17 cellular contexts compared by ENCODE assay signal in the genomic region with DNA sequence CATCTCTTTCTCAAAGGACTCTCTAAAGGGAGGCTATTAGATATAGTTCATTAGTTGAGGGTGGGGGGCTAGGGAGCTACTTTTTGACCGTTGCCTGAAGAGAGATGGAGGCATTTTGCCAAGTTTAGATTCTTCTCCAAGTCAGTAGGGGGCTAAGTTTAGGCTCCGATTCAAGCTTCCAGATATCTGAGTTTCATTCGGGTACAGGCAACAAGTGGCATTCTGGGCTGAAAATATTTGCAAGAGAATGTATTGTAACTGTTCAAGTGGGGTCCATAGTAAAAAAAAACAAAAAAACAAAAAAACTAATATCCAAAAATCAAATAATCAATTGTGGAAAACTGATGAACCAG. TPM values are rescaled to one million over a fixed set of nuclear protein-coding genes. Genes with fewer than 3 reads are reported as not detected.
DNase-seq lines count a peak whose midpoint lies in the region; ATAC-seq and TF ChIP-seq lines count a peak whose summit lies in the region.
"Had no signal": no experiment of that assay in that cellular context is flagged by ENCODE, and none has a peak within 500 bp of the region (broad histone marks: within the 10 kb centered on the region; RNA-seq: fewer than 3 reads in every experiment).

No MANE protein-coding gene starts in this region.

- no peaks in the 10 kb centered on the region for H3K27me3 ChIP-seq in CD8-positive, alpha-beta memory T cell (ENCODE audit: insufficient read depth, low read length, poor library complexity, severe bottlenecking)
- H3K27me3 ChIP-seq in IMR-90 (ENCODE audit: control insufficient read depth, insufficient read depth, low read length) (no peaks in the 10 kb centered on the region), Karpas-422 (ENCODE audit: low read length) (no peaks in the 10 kb centered on the region), gastrocnemius medialis (no peaks in the 10 kb centered on the region)
- H3K27me3 ChIP-seq: ovary had no signal

- intact Hi-C loops in IMR-90 (cut with micrococcal nuclease): no loop called here
- intact Hi-C loops in gastrocnemius medialis (cut with DNase I; ENCODE audit: low total_unique reads): no loop called here

- H3K9me1 ChIP-seq in IMR-90 (ENCODE audit: insufficient read depth, low read length): no peaks in the 10 kb centered on the region; the same call in 1 of the 2 replicates

- H2AFZ ChIP-seq in IMR-90 (replicated peaks; ENCODE audit: low read length, poor library complexity): no peak overlapping the region
- H2AFZ ChIP-seq in Karpas-422 (ENCODE audit: low read length): no peak overlapping the region

- no peak overlapping the region for H3K56ac ChIP-seq in IMR-90 (ENCODE audit: extremely low read depth, insufficient read depth, low read length)

- H3K4ac ChIP-seq in IMR-90 (ENCODE audit: low read depth, low read length): no peak overlapping the region

- 0 out of 2 replicates have a peak overlapping the region, but pooled peaks have one; percentile 48 for H2BK20ac ChIP-seq in IMR-90 (ENCODE audit: low read depth, low read length)

- H3K18ac ChIP-seq in IMR-90 (ENCODE audit: low read depth, low read length): no peak overlapping the region

- no TSS peak for BruUV-seq in IMR-90 (replicated peaks; lab: Mats Ljungman, UMichigan)

- POLR2A ChIA-PET in CD8-positive, alpha-beta memory T cell (lab: Charles Lee): no interaction called here
- POLR2A ChIA-PET in IMR-90 (lab: Charles Lee; ENCODE audit: unreplicated experiment): no interaction called here

- no peaks in the 10 kb centered on the region for H3K9me3 ChIP-seq in CD8-positive, alpha-beta memory T cell (ENCODE audit: low read length)
- H3K9me3 ChIP-seq in IMR-90 (ENCODE audit: control insufficient read depth, insufficient read depth, low read length) (no peaks in the 10 kb centered on the region), Karpas-422 (ENCODE audit: low read length) (no peaks in the 10 kb centered on the region), gastrocnemius medialis (no peaks in the 10 kb centered on the region)
- H3K9me3 ChIP-seq: mucosa of descending colon, ovary, spleen had no signal

- no peaks in the 10 kb centered on the region for H3K9me2 ChIP-seq in Karpas-422 (replicated peaks; ENCODE audit: insufficient read depth, low read length)

- peak overlapping the region; percentile 51; the same call in 1 of the 2 replicates for H4K91ac ChIP-seq in IMR-90 (ENCODE audit: insufficient read depth, low read depth, low read length)

- H2BK120ac ChIP-seq in IMR-90 (ENCODE audit: low read depth, low read length): no peak overlapping the region

- peak overlapping the region in 1 of 7 donors; percentile 27 for H3K4me3 Mint-ChIP-seq in CD8-positive, alpha-beta memory T cell
- H3K4me3 Mint-ChIP-seq in mesothelial cell of epicardium: peak overlapping the region; percentile 61
- H3K4me3 Mint-ChIP-seq in stimulated activated effector memory CD8-positive, alpha-beta T cell treated with anti-CD3 and anti-CD28 coated beads, Interleukin-12 subunit alpha, Interleukin-12 subunit beta, amount 100 ng/mL, for 72 hours: no peak overlapping the region
- H3K4me3 Mint-ChIP-seq: activated CD4-positive, alpha-beta T cell treated with anti-CD3 and anti-CD28 coated beads, Interleukin-2, amount 10 ng/mL, durations not matched to agents 7 days and 5 days; activated naive CD8-positive, alpha-beta T cell treated with anti-CD3 and anti-CD28 coated beads, Interleukin-2, amount 10 ng/mL, durations not matched to agents 7 days and 5 days; activated T-cell treated with anti-CD3 and anti-CD28 coated beads, Interleukin-2, amount 50 U/mL, for 24 hours had no signal

- H3K36me3 Mint-ChIP-seq in CD8-positive, alpha-beta memory T cell: no peaks in the 10 kb centered on the region
- H3K36me3 Mint-ChIP-seq in mesothelial cell of epicardium: no peaks in the 10 kb centered on the region
- no peaks in the 10 kb centered on the region for H3K36me3 Mint-ChIP-seq in stimulated activated effector memory CD8-positive, alpha-beta T cell treated with anti-CD3 and anti-CD28 coated beads, Interleukin-12 subunit alpha, Interleukin-12 subunit beta, amount 100 ng/mL, for 72 hours
- H3K36me3 Mint-ChIP-seq: activated naive CD8-positive, alpha-beta T cell treated with anti-CD3 and anti-CD28 coated beads, Interleukin-2, amount 10 ng/mL, durations not matched to agents 7 days and 5 days had no signal

- 22% methylated on average over 1 of the region's 3 CpGs; no CpG with 5 or more reads in 1 of the 2 experiments for WGBS in IMR-90 (ENCODE audit: extremely low coverage in 2 of 2, insufficient read length in 1 of 2), 2 experiments

- no peaks in the 10 kb centered on the region for H3K36me3 ChIP-seq in CD8-positive, alpha-beta memory T cell (ENCODE audit: insufficient read depth, low read length)
- no peaks in the 10 kb centered on the region for H3K36me3 ChIP-seq in IMR-90 (ENCODE audit: control insufficient read depth, insufficient read depth, low read length)
- H3K36me3 ChIP-seq in Karpas-422 (ENCODE audit: insufficient read depth, low read length): no peaks in the 10 kb centered on the region
- no peaks in the 10 kb centered on the region for H3K36me3 ChIP-seq in gastrocnemius medialis
- H3K36me3 ChIP-seq: ovary, spleen had no signal

- peaks cover 0 to 10% (median 7%) of the 10 kb centered on the region in 3 donors for H3K4me1 Mint-ChIP-seq in CD8-positive, alpha-beta memory T cell
- peaks cover 54% of the 10 kb centered on the region for H3K4me1 Mint-ChIP-seq in mesothelial cell of epicardium
- H3K4me1 Mint-ChIP-seq in stimulated activated effector memory CD8-positive, alpha-beta T cell treated with anti-CD3 and anti-CD28 coated beads, Interleukin-12 subunit alpha, Interleukin-12 subunit beta, amount 100 ng/mL, for 72 hours: peaks cover 29% of the 10 kb centered on the region

- DNase-seq in CD8-positive, alpha-beta memory T cell: no peak
- DNase-seq in IMR-90: no peak
- DNase-seq in choroid plexus epithelial cell (ENCODE audit: low read depth): no peak
- DNase-seq in mesothelial cell of epicardium (ENCODE audit: low spot score in 2 of 2, unreplicated experiment in 2 of 2): no peak
- no peak for DNase-seq in stimulated activated effector memory CD8-positive, alpha-beta T cell treated with anti-CD3 and anti-CD28 coated beads, Interleukin-12 subunit alpha, Interleukin-12 subunit beta, amount 100 ng/mL, for 72 hours (ENCODE audit: low spot score in 2 of 2)
- DNase-seq in Karpas-422: no peak
- DNase-seq in NCI-H774 (lab: John Stamatoyannopoulos, UW): no peak
- no peak for DNase-seq in gastrocnemius medialis
- DNase-seq: activated CD4-positive, alpha-beta T cell treated with anti-CD3 and anti-CD28 coated beads, Interleukin-2, amount 10 ng/mL, durations not matched to agents 7 days and 5 days; activated naive CD8-positive, alpha-beta T cell treated with anti-CD3 and anti-CD28 coated beads, Interleukin-2, amount 10 ng/mL, durations not matched to agents 7 days and 5 days; activated T-cell treated with anti-CD3 and anti-CD28 coated beads, Interleukin-2, amount 50 U/mL, for 24 hours; Kasumi-1; mucosa of descending colon; ovary; SHP77; spleen; stimulated activated naive CD8-positive, alpha-beta T cell treated with anti-CD3 and anti-CD28 coated beads, Interleukin-15, Interleukin-2, amounts not matched to agents 100 U/mL and 50 U/mL, for 24 hours had no signal

- no peaks in the 10 kb centered on the region for H3K79me1 ChIP-seq in IMR-90 (ENCODE audit: low read depth in 1 of 2, low read length in 2 of 2)

- no peak for TF ChIP-seq RAD21 in IMR-90 (IDR thresholded peaks at IDR 0.05; ENCODE audit: low read length)

- in situ Hi-C loops in IMR-90 (cut with MboI; ENCODE audit: low sequenced_read_pairs) (no loop called here), gastrocnemius medialis (cut with MboI; ENCODE audit: low sequenced_read_pairs in 4 of 4) (no loop called here)

- TF ChIP-seq POLR2A in IMR-90 (IDR thresholded peaks at IDR 0.05; ENCODE audit: low read depth, low read length) (no peak), gastrocnemius medialis (IDR thresholded peaks at IDR 0.05) (no peak)

- H3K27ac ChIP-seq in CD8-positive, alpha-beta memory T cell (ENCODE audit: low read depth, low read length): peak overlapping the region; percentile 21
- H3K27ac ChIP-seq in IMR-90 (ENCODE audit: insufficient read depth, low read length) (no peak overlapping the region), Karpas-422 (ENCODE audit: low read length) (no peak overlapping the region), gastrocnemius medialis (no peak overlapping the region)
- H3K27ac ChIP-seq: ovary, spleen had no signal

- CTCF ChIA-PET in CD8-positive, alpha-beta memory T cell (lab: Charles Lee): interaction anchor here (0.7 kb wide), 1 partner anchor 33 kb away, joined by 3 read pairs; no protein-coding TSS in a partner anchor
- CTCF ChIA-PET in IMR-90 (lab: Yijun Ruan, JAX): interaction anchor here (0.7 kb wide), 1 partner anchor 15 kb away, joined by 3 read pairs; no protein-coding TSS in a partner anchor

- no peaks in the 10 kb centered on the region for H4K20me1 ChIP-seq in IMR-90 (ENCODE audit: insufficient read depth, low read length)
- no peaks in the 10 kb centered on the region for H4K20me1 ChIP-seq in Karpas-422 (ENCODE audit: insufficient read depth, low read depth, low read length)

- H3K4me2 ChIP-seq in IMR-90 (ENCODE audit: low read depth, low read length) (no peak overlapping the region), Karpas-422 (ENCODE audit: low read depth, low read length, poor library complexity, severe bottlenecking) (no peak overlapping the region)

- H3K9ac ChIP-seq in IMR-90 (ENCODE audit: low read depth, low read length) (no peak overlapping the region), Karpas-422 (ENCODE audit: low read length) (no peak overlapping the region)

- H4K5ac ChIP-seq in IMR-90 (ENCODE audit: low read depth, low read length): no peak overlapping the region

- H4K8ac ChIP-seq in IMR-90 (ENCODE audit: low read depth in 2 of 2, low read length in 2 of 2): peak overlapping the region in 1 of 2 experiments; percentile 59; a peak in 1 of 4 replicates

- H3K27me3 Mint-ChIP-seq in CD8-positive, alpha-beta memory T cell: peaks cover 0 to 7% of the 10 kb centered on the region in 2 donors
- no peaks in the 10 kb centered on the region for H3K27me3 Mint-ChIP-seq in mesothelial cell of epicardium (ENCODE audit: low read depth)

- dilution Hi-C loops in IMR-90 (cut with HindIII; ENCODE audit: low sequenced_read_pairs, unreplicated experiment): no loop called here

- H3K14ac ChIP-seq in IMR-90 (replicated peaks; ENCODE audit: low read depth, low read length): no peak overlapping the region

- H2AK9ac ChIP-seq in IMR-90 (replicated peaks; ENCODE audit: low read depth, low read length, poor library complexity): no peak overlapping the region

- no peak overlapping the region for H2BK5ac ChIP-seq in IMR-90 (ENCODE audit: low read depth, low read length, poor library complexity, severe bottlenecking)

- ATAC-seq in IMR-90 (ENCODE audit: low read depth): no peak
- ATAC-seq in stimulated activated effector memory CD8-positive, alpha-beta T cell treated with anti-CD3 and anti-CD28 coated beads, Interleukin-12 subunit alpha, Interleukin-12 subunit beta, amount 100 ng/mL, for 72 hours: no peak
- ATAC-seq in gastrocnemius medialis: no peak
- ATAC-seq: mucosa of descending colon; stimulated activated naive CD8-positive, alpha-beta T cell treated with anti-CD3 and anti-CD28 coated beads, Interleukin-15, Interleukin-2, amounts not matched to agents 100 U/mL and 50 U/mL, for 24 hours had no signal

- no peak overlapping the region for H3K4me3 ChIP-seq in CD8-positive, alpha-beta memory T cell (ENCODE audit: low read length)
- H3K4me3 ChIP-seq in IMR-90 (ENCODE audit: insufficient read depth, low read depth, low read length) (no peak overlapping the region), choroid plexus epithelial cell (ENCODE audit: low read depth, low read length) (no peak overlapping the region), Karpas-422 (ENCODE audit: low read length) (no peak overlapping the region), gastrocnemius medialis (no peak overlapping the region)
- H3K4me3 ChIP-seq: mucosa of descending colon, ovary, spleen had no signal

- no peak overlapping the region for H3K23ac ChIP-seq in IMR-90 (ENCODE audit: low read depth, low read length)

- no peak for TF ChIP-seq CTCF in IMR-90 (conservative IDR thresholded peaks at IDR 0.05; ENCODE audit: low read depth, low read length)
- TF ChIP-seq CTCF in choroid plexus epithelial cell (conservative IDR thresholded peaks at IDR 0.05; ENCODE audit: low read depth, low read length): peak; percentile 11
- TF ChIP-seq CTCF in mesothelial cell of epicardium (IDR thresholded peaks at IDR 0.05; ENCODE audit: unreplicated experiment): no peak
- no peak for TF ChIP-seq CTCF in gastrocnemius medialis (IDR thresholded peaks at IDR 0.05 in 4 of 5, conservative IDR thresholded peaks at IDR 0.05 in 1 of 5)

- no peaks in the 10 kb centered on the region for H3K9me3 Mint-ChIP-seq in CD8-positive, alpha-beta memory T cell
- no peaks in the 10 kb centered on the region for H3K9me3 Mint-ChIP-seq in mesothelial cell of epicardium
- H3K9me3 Mint-ChIP-seq in stimulated activated effector memory CD8-positive, alpha-beta T cell treated with anti-CD3 and anti-CD28 coated beads, Interleukin-12 subunit alpha, Interleukin-12 subunit beta, amount 100 ng/mL, for 72 hours: no peaks in the 10 kb centered on the region
- H3K9me3 Mint-ChIP-seq: activated CD4-positive, alpha-beta T cell treated with anti-CD3 and anti-CD28 coated beads, Interleukin-2, amount 10 ng/mL, durations not matched to agents 7 days and 5 days; activated naive CD8-positive, alpha-beta T cell treated with anti-CD3 and anti-CD28 coated beads, Interleukin-2, amount 10 ng/mL, durations not matched to agents 7 days and 5 days; activated T-cell treated with anti-CD3 and anti-CD28 coated beads, Interleukin-2, amount 50 U/mL, for 24 hours had no signal

- H2AK5ac ChIP-seq in IMR-90 (ENCODE audit: low read depth, low read length): no peak overlapping the region

- peak overlapping the region in 1 of 8 donors; percentile 90 for H3K27ac Mint-ChIP-seq in CD8-positive, alpha-beta memory T cell
- H3K27ac Mint-ChIP-seq in mesothelial cell of epicardium: peak overlapping the region; percentile 99
- H3K27ac Mint-ChIP-seq in stimulated activated effector memory CD8-positive, alpha-beta T cell treated with anti-CD3 and anti-CD28 coated beads, Interleukin-12 subunit alpha, Interleukin-12 subunit beta, amount 100 ng/mL, for 72 hours: no peak overlapping the region
- H3K27ac Mint-ChIP-seq: activated CD4-positive, alpha-beta T cell treated with anti-CD3 and anti-CD28 coated beads, Interleukin-2, amount 10 ng/mL, durations not matched to agents 7 days and 5 days; activated naive CD8-positive, alpha-beta T cell treated with anti-CD3 and anti-CD28 coated beads, Interleukin-2, amount 10 ng/mL, durations not matched to agents 7 days and 5 days; activated T-cell treated with anti-CD3 and anti-CD28 coated beads, Interleukin-2, amount 50 U/mL, for 24 hours had no signal

- no peaks in the 10 kb centered on the region for H3K79me2 ChIP-seq in Karpas-422 (ENCODE audit: low read length)

- no peak overlapping the region; the same call in 2 of the 3 replicates for H2BK15ac ChIP-seq in IMR-90 (ENCODE audit: low read depth, low read length)

- H3K4me1 ChIP-seq in CD8-positive, alpha-beta memory T cell (ENCODE audit: insufficient read depth, low read length): no peaks in the 10 kb centered on the region
- peaks cover 15% of the 10 kb centered on the region for H3K4me1 ChIP-seq in IMR-90 (ENCODE audit: control insufficient read depth, insufficient read depth, low read length)
- no peaks in the 10 kb centered on the region for H3K4me1 ChIP-seq in Karpas-422 (ENCODE audit: low read length)
- peaks cover 21 to 29% of the 10 kb centered on the region in 2 donors for H3K4me1 ChIP-seq in gastrocnemius medialis

RNA-seq across cellular contexts. Expression of gene PIM1, which starts 43.4 kb away (rescaled TPM):
- total RNA-seq in CD8-positive, alpha-beta memory T cell: 10 to 100 TPM; 93.7 to 99.1 TPM
- 253 TPM for polyA plus RNA-seq in CD8-positive, alpha-beta memory T cell
- 6.1 and 7.2 TPM in 2 replicates for total RNA-seq in IMR-90 (2012; rRNA removed)
- 12.8 and 18.5 TPM in 2 replicates for polyA plus RNA-seq in IMR-90 (2012; rRNA removed)
- polyA plus RNA-seq in IMR-90 (2012; cell fraction: cytosol; rRNA removed): 12.2 and 21.8 TPM in 2 replicates
- polyA plus RNA-seq in IMR-90 (2012; cell fraction: nucleus; rRNA removed; ENCODE audit: low replicate concordance): 50.1 and 73.1 TPM in 2 replicates
- total RNA-seq in mesothelial cell of epicardium: 26.2 to 30.3 TPM (median 28.6 TPM) in 3 replicates
- 1.9 and 4.0 TPM in 2 replicates for total RNA-seq in Karpas-422 (2014; rRNA removed; shearing (Covaris generic); ENCODE audit: low replicate concordance)
- total RNA-seq in gastrocnemius medialis: 10 to 100 TPM in 2 of 4 donors, 1 to 10 TPM in 2; 5.0 to 23.0 (median 13.0) TPM
